Comparison of ENCODE assay signal across 8 cellular contexts in genomic region chr9:112751059-112751795, GRCh38. TPM values are rescaled to one million over a fixed set of nuclear protein-coding genes. Genes with fewer than 3 reads are reported as not detected.
DNase-seq lines count a peak whose midpoint lies in the region; ATAC-seq and TF ChIP-seq lines count a peak whose summit lies in the region.

No MANE protein-coding gene starts in this region.

- H3K9ac ChIP-seq in BLaER1 treated with 17β-estradiol and CSF1 and Interleukin-3, amounts not matched to agents 10 nM and 100 nM: peak overlapping the region; percentile 90 to 97 (median 93)
- H3K9ac ChIP-seq in stomach smooth muscle (ENCODE audit: low read length in 2 of 2): peak overlapping the region; percentile 61 to 66

- H4K20me1 ChIP-seq in BLaER1 treated with 17β-estradiol and CSF1 and Interleukin-3, amounts not matched to agents 10 nM and 100 nM: peaks cover 0 to 49% (median 32%) of the 10 kb centered on the region in 11 experiments; a peak in 14 of 22 replicates

- H3K4me1 ChIP-seq in BLaER1 treated with 17β-estradiol and CSF1 and Interleukin-3, amounts not matched to agents 10 nM and 100 nM: peaks cover 53 to 81% (median 67%) of the 10 kb centered on the region in 10 experiments
- H3K4me1 ChIP-seq in mononuclear cell (ENCODE audit: insufficient read depth, low read length) (peaks cover 56% of the 10 kb centered on the region), stomach smooth muscle (ENCODE audit: control insufficient read depth, insufficient read depth, low read length) (peaks cover 53% of the 10 kb centered on the region)

- DNase-seq in GM19240 (ENCODE audit: insufficient read length, low spot score) (peak; percentile 79), NCI-H82 treated with DMSO at 0.1 percent for 48 hours (lab: John Stamatoyannopoulos, UW; ENCODE audit: unreplicated experiment) (peak; percentile 65), activated T-cell treated with anti-CD3 and anti-CD28 coated beads for 48 hours (ENCODE audit: low read depth) (peak; percentile 42), epithelial cell of proximal tubule (ENCODE audit: low read depth) (no peak)

- peak overlapping the region; percentile 83 to 98 (median 94) for H3K4me2 ChIP-seq in BLaER1 treated with 17β-estradiol and CSF1 and Interleukin-3, amounts not matched to agents 10 nM and 100 nM

- TF ChIP-seq CTCF in epithelial cell of proximal tubule (conservative IDR thresholded peaks at IDR 0.05; ENCODE audit: low read depth, low read length): no peak

- H3K36me3 ChIP-seq in BLaER1 treated with 17β-estradiol and CSF1 and Interleukin-3, amounts not matched to agents 10 nM and 100 nM: 0 out of 22 replicates have a peak, but pooled peaks cover 0 to 2% (median 0%) of the 10 kb centered on the region in 11 experiments
- H3K36me3 ChIP-seq in stomach smooth muscle (ENCODE audit: control insufficient read depth in 2 of 2, insufficient read depth in 2 of 2, low read length in 2 of 2): no peaks in the 10 kb centered on the region

- no peaks in the 10 kb centered on the region for H3K27me3 ChIP-seq in BLaER1 treated with 17β-estradiol and CSF1 and Interleukin-3, amounts not matched to agents 10 nM and 100 nM
- H3K27me3 ChIP-seq in mononuclear cell (ENCODE audit: insufficient read depth, low read length): no peaks in the 10 kb centered on the region
- no peaks in the 10 kb centered on the region for H3K27me3 ChIP-seq in stomach smooth muscle (ENCODE audit: control insufficient read depth in 1 of 2, insufficient read depth in 2 of 2, low read length in 2 of 2)

- peak overlapping the region; percentile 96 to 99 (median 98) for H3K4me3 ChIP-seq in BLaER1 treated with 17β-estradiol and CSF1 and Interleukin-3, amounts not matched to agents 10 nM and 100 nM
- H3K4me3 ChIP-seq in epithelial cell of proximal tubule (ENCODE audit: low read depth, low read length): peak overlapping the region; percentile 81
- peak overlapping the region; percentile 66 for H3K4me3 ChIP-seq in mononuclear cell (ENCODE audit: low read length)
- peak overlapping the region; percentile 86 to 96 for H3K4me3 ChIP-seq in stomach smooth muscle (ENCODE audit: low read length in 2 of 2)

- no peaks in the 10 kb centered on the region for H3K9me3 ChIP-seq in BLaER1 treated with 17β-estradiol and CSF1 and Interleukin-3, amounts not matched to agents 10 nM and 100 nM (replicated peaks in 1 of 11)
- H3K9me3 ChIP-seq in mononuclear cell (ENCODE audit: low read depth, low read length) (no peaks in the 10 kb centered on the region), stomach smooth muscle (ENCODE audit: control insufficient read depth in 2 of 2, low read length in 2 of 2) (no peaks in the 10 kb centered on the region)

- peak; percentile 33 for ATAC-seq in HG03378 (IDR thresholded peaks at IDR 0.05; ENCODE audit: unreplicated experiment)

- H3K27ac ChIP-seq in BLaER1 treated with 17β-estradiol and CSF1 and Interleukin-3, amounts not matched to agents 10 nM and 100 nM: peak overlapping the region; percentile 79 to 95 (median 88)
- H3K27ac ChIP-seq in stomach smooth muscle (ENCODE audit: low read length): peak overlapping the region; percentile 58

RNA-seq across cellular contexts. Expression of gene SNX30, which starts 0.7 kb away (rescaled TPM):
- total RNA-seq in epithelial cell of proximal tubule (6.1 and 6.9 TPM in 2 replicates), mononuclear cell (20.4 TPM)

RNA-seq across cellular contexts. Expression of gene INIP, which starts 33.3 kb away (rescaled TPM):
- total RNA-seq in epithelial cell of proximal tubule (15.1 and 20.5 TPM in 2 replicates), mononuclear cell (9.0 TPM)
